15 cellular contexts compared by ENCODE assay signal in genomic region chr4:1826531-1827350, GRCh38. TPM values are rescaled to one million over a fixed set of nuclear protein-coding genes. Genes with fewer than 3 reads are reported as not detected.
A peak's percentile ranks its signal among the peaks of the same experiment; 100 is the strongest.
DNase-seq lines count a peak whose midpoint lies in the region; ATAC-seq and TF ChIP-seq lines count a peak whose summit lies in the region.
"Had no signal": no experiment of that assay in that cellular context is flagged by ENCODE, and none has a peak within 500 bp of the region (broad histone marks: within the 10 kb centered on the region; RNA-seq: fewer than 3 reads in every experiment).

No MANE protein-coding gene starts in this region.

- no peak overlapping the region for H3K4me3 ChIP-seq in osteoblast (ENCODE audit: insufficient read depth, low read length)
- H3K4me3 ChIP-seq: A549 had no signal

- H2BK12ac ChIP-seq in H9 (ENCODE audit: insufficient read length, low read depth, low read length) = no peak overlapping the region

- no peak overlapping the region; the same call in 1 of the 2 replicates for H3K14ac ChIP-seq in H9 (ENCODE audit: insufficient read depth, low read length)

- H3K79me1 ChIP-seq in H9 (ENCODE audit: insufficient read depth, low read depth, low read length, poor library complexity, severe bottlenecking) = no peaks in the 10 kb centered on the region

- H2AK5ac ChIP-seq in H9 (ENCODE audit: insufficient read length, low read length) = no peak overlapping the region

- TF ChIP-seq CTCF in H9 (conservative IDR thresholded peaks at IDR 0.05) (no peak), glutamatergic neuron (IDR thresholded peaks at IDR 0.05; ENCODE audit: partially characterized antibody, unreplicated experiment) (no peak), osteoblast (IDR thresholded peaks at IDR 0.05; ENCODE audit: extremely low read depth, low read depth, low read length) (no peak)

- H2BK5ac ChIP-seq in H9 (ENCODE audit: insufficient read length, low read length) = no peak overlapping the region

- H3K4me2 ChIP-seq in H9 (ENCODE audit: insufficient read depth, insufficient read length, low read length) (no peak overlapping the region), osteoblast (ENCODE audit: insufficient read depth, low read length) (no peak overlapping the region)
- H3K4me2 ChIP-seq: A549 had no signal

- H4K5ac ChIP-seq in H9 (ENCODE audit: insufficient read length, low read depth, low read length) = no peak overlapping the region

- peaks cover 45 to 70% (median 68%) of the 10 kb centered on the region in 3 experiments for H3K36me3 Mint-ChIP-seq in H9 (ENCODE audit: insufficient read depth in 1 of 3, low read depth in 3 of 3)
- H3K36me3 Mint-ChIP-seq in glutamatergic neuron (ENCODE audit: unreplicated experiment) = peaks cover 23% of the 10 kb centered on the region
- peaks cover 27% of the 10 kb centered on the region for H3K36me3 Mint-ChIP-seq in activated CD8-positive, alpha-beta T cell treated with anti-CD3 and anti-CD28 coated beads, Interleukin-2, amount 10 ng/mL, durations not matched to agents 7 days and 5 days (ENCODE audit: low read depth)
- peaks cover 23% of the 10 kb centered on the region for H3K36me3 Mint-ChIP-seq in activated CD4-positive, alpha-beta T cell treated with anti-CD3 and anti-CD28 coated beads, Interleukin-2, amount 10 ng/mL, durations not matched to agents 7 days and 5 days (ENCODE audit: low read depth)

- no peak overlapping the region for H3K18ac ChIP-seq in H9 (ENCODE audit: insufficient read length, low read depth, low read length)

- DNase-seq in H9 (peak; percentile 21), glutamatergic neuron (no peak), osteoblast (ENCODE audit: insufficient read length, low spot score, missing footprints) (peak; percentile 71)
- no peak for DNase-seq in activated CD8-positive, alpha-beta T cell treated with anti-CD3 and anti-CD28 coated beads, Interleukin-2, amount 10 ng/mL, durations not matched to agents 7 days and 5 days
- DNase-seq in activated CD4-positive, alpha-beta T cell treated with anti-CD3 and anti-CD28 coated beads, Interleukin-2, amount 10 ng/mL, durations not matched to agents 7 days and 5 days = no peak
- DNase-seq: Calu3; CD4-positive, alpha-beta memory T cell; NCI-H1105; NCI-H1694; NCI-H2081 treated with DMSO at 0.1 percent for 48 hours had no signal

- H3K4me1 ChIP-seq in H9 (ENCODE audit: insufficient read depth, low read length) (no peaks in the 10 kb centered on the region), osteoblast (ENCODE audit: insufficient read depth, low read length) (no peaks in the 10 kb centered on the region)
- H3K4me1 ChIP-seq: A549 had no signal

- H4K91ac ChIP-seq in H9 (ENCODE audit: insufficient read length, low read depth, low read length) = no peak overlapping the region

- no peak overlapping the region for H4K8ac ChIP-seq in H9 (replicated peaks; ENCODE audit: insufficient read length, low read depth, low read length)

- H3K27ac ChIP-seq in H9 (ENCODE audit: insufficient read length, low read depth, low read length) (no peak overlapping the region), KOPT-K1 (ENCODE audit: low read depth, low read length, poor library complexity, severe bottlenecking) (peak overlapping the region; percentile 40), osteoblast (ENCODE audit: low read depth, low read length) (no peak overlapping the region)
- H3K27ac ChIP-seq: A549, HL-60 had no signal

- H3K79me2 ChIP-seq in H9 (ENCODE audit: insufficient read depth, low read length) (no peaks in the 10 kb centered on the region), osteoblast (ENCODE audit: insufficient read depth, low read length) (no peaks in the 10 kb centered on the region)

- no peak overlapping the region for H2BK15ac ChIP-seq in H9 (ENCODE audit: low read depth, low read length)

- peak overlapping the region in 2 of 3 experiments; percentile 29; a peak in 2 of 7 replicates for H3K27ac Mint-ChIP-seq in H9
- H3K27ac Mint-ChIP-seq in glutamatergic neuron (ENCODE audit: unreplicated experiment) = peak overlapping the region; percentile 77
- H3K27ac Mint-ChIP-seq in activated CD8-positive, alpha-beta T cell treated with anti-CD3 and anti-CD28 coated beads, Interleukin-2, amount 10 ng/mL, durations not matched to agents 7 days and 5 days = no peak overlapping the region
- no peak overlapping the region for H3K27ac Mint-ChIP-seq in activated CD4-positive, alpha-beta T cell treated with anti-CD3 and anti-CD28 coated beads, Interleukin-2, amount 10 ng/mL, durations not matched to agents 7 days and 5 days

- no CpG with 5 or more reads among the region's 30 CpGs for WGBS in H9 (ENCODE audit: extremely low coverage, insufficient read length, low lambda C conversion rate)

- no peak overlapping the region for H3K23ac ChIP-seq in H9 (ENCODE audit: insufficient read length, low read depth, low read length)

- H3T11ph ChIP-seq in H9 (ENCODE audit: low read length) = no peak overlapping the region

- no peak overlapping the region for H3K4ac ChIP-seq in H9 (ENCODE audit: low read depth, low read length)

- CTCF ChIA-PET in activated CD8-positive, alpha-beta T cell treated with anti-CD3 and anti-CD28 coated beads, Interleukin-2, amount 10 ng/mL, durations not matched to agents 7 days and 5 days (lab: Charles Lee) = no interaction called here
- CTCF ChIA-PET in activated CD4-positive, alpha-beta T cell treated with anti-CD3 and anti-CD28 coated beads, Interleukin-2, amount 10 ng/mL, durations not matched to agents 7 days and 5 days (lab: Charles Lee) = no interaction called here

- H3K4me3 Mint-ChIP-seq in H9 (no peak overlapping the region), glutamatergic neuron (ENCODE audit: unreplicated experiment) (no peak overlapping the region)
- no peak overlapping the region for H3K4me3 Mint-ChIP-seq in activated CD8-positive, alpha-beta T cell treated with anti-CD3 and anti-CD28 coated beads, Interleukin-2, amount 10 ng/mL, durations not matched to agents 7 days and 5 days
- H3K4me3 Mint-ChIP-seq in activated CD4-positive, alpha-beta T cell treated with anti-CD3 and anti-CD28 coated beads, Interleukin-2, amount 10 ng/mL, durations not matched to agents 7 days and 5 days = no peak overlapping the region
- H3K4me3 Mint-ChIP-seq: CD4-positive, alpha-beta memory T cell had no signal

- H4K20me1 ChIP-seq in H9 (ENCODE audit: control insufficient read depth, insufficient read depth, insufficient read length) (no peaks in the 10 kb centered on the region), osteoblast (ENCODE audit: insufficient read depth, low read length) (peaks cover 3% of the 10 kb centered on the region)

- H3K56ac ChIP-seq in H9 (ENCODE audit: insufficient read length, low read depth, low read length) = no peak overlapping the region

- H3K9ac ChIP-seq in H9 (ENCODE audit: extremely low read depth, insufficient read length, low read length) = no peak overlapping the region

- H3K23me2 ChIP-seq in H9 (ENCODE audit: insufficient read length, low read depth, low read length, poor library complexity, severe bottlenecking) = no peaks in the 10 kb centered on the region

- H2BK20ac ChIP-seq in H9 (ENCODE audit: low read depth, low read length, poor library complexity, severe bottlenecking) = no peak overlapping the region

- POLR2A ChIA-PET in activated CD8-positive, alpha-beta T cell treated with anti-CD3 and anti-CD28 coated beads, Interleukin-2, amount 10 ng/mL, durations not matched to agents 7 days and 5 days (lab: Charles Lee) = no interaction called here
- POLR2A ChIA-PET in activated CD4-positive, alpha-beta T cell treated with anti-CD3 and anti-CD28 coated beads, Interleukin-2, amount 10 ng/mL, durations not matched to agents 7 days and 5 days (lab: Charles Lee) = no interaction called here

- H2BK120ac ChIP-seq in H9 (ENCODE audit: low read depth, low read length, poor library complexity, severe bottlenecking) = no peak overlapping the region

- H3K4me1 Mint-ChIP-seq in H9 = peaks cover 9 to 10% of the 10 kb centered on the region in 2 experiments
- peaks cover 8% of the 10 kb centered on the region for H3K4me1 Mint-ChIP-seq in glutamatergic neuron (ENCODE audit: low read depth, unreplicated experiment)
- peaks cover 10% of the 10 kb centered on the region for H3K4me1 Mint-ChIP-seq in activated CD8-positive, alpha-beta T cell treated with anti-CD3 and anti-CD28 coated beads, Interleukin-2, amount 10 ng/mL, durations not matched to agents 7 days and 5 days (ENCODE audit: low read depth)
- peaks cover 4% of the 10 kb centered on the region for H3K4me1 Mint-ChIP-seq in activated CD4-positive, alpha-beta T cell treated with anti-CD3 and anti-CD28 coated beads, Interleukin-2, amount 10 ng/mL, durations not matched to agents 7 days and 5 days

- ATAC-seq in GM19395 (IDR thresholded peaks at IDR 0.05; ENCODE audit: unreplicated experiment) = no peak
- no peak for ATAC-seq in activated CD8-positive, alpha-beta T cell treated with anti-CD3 and anti-CD28 coated beads, Interleukin-2, amount 10 ng/mL, durations not matched to agents 7 days and 5 days
- ATAC-seq: Right ventricle myocardium inferior had no signal

- H3K27me3 ChIP-seq in H9 (ENCODE audit: insufficient read depth, low read length) (no peaks in the 10 kb centered on the region), osteoblast (ENCODE audit: insufficient read depth, low read length) (no peaks in the 10 kb centered on the region)

- H2AFZ ChIP-seq in H9 (ENCODE audit: low read length) (no peak overlapping the region), osteoblast (ENCODE audit: low read length) (no peak overlapping the region)

- H3K36me3 ChIP-seq in KOPT-K1 (ENCODE audit: insufficient read depth, low read length) (peaks cover 60% of the 10 kb centered on the region), osteoblast (ENCODE audit: insufficient read depth, low read length) (peaks cover 45% of the 10 kb centered on the region)

- H3K27me3 Mint-ChIP-seq in H9 (ENCODE audit: low read depth) (peaks cover 6% of the 10 kb centered on the region), glutamatergic neuron (ENCODE audit: unreplicated experiment) (peaks cover 1% of the 10 kb centered on the region)
- no peaks in the 10 kb centered on the region for H3K27me3 Mint-ChIP-seq in activated CD8-positive, alpha-beta T cell treated with anti-CD3 and anti-CD28 coated beads, Interleukin-2, amount 10 ng/mL, durations not matched to agents 7 days and 5 days (ENCODE audit: low read depth)
- H3K27me3 Mint-ChIP-seq in activated CD4-positive, alpha-beta T cell treated with anti-CD3 and anti-CD28 coated beads, Interleukin-2, amount 10 ng/mL, durations not matched to agents 7 days and 5 days = no peaks in the 10 kb centered on the region
- H3K27me3 Mint-ChIP-seq: CD4-positive, alpha-beta memory T cell had no signal

- H3K9me3 Mint-ChIP-seq in H9 (peaks cover 9 to 11% of the 10 kb centered on the region in 2 experiments), glutamatergic neuron (ENCODE audit: unreplicated experiment) (peaks cover 10% of the 10 kb centered on the region)
- H3K9me3 Mint-ChIP-seq in activated CD8-positive, alpha-beta T cell treated with anti-CD3 and anti-CD28 coated beads, Interleukin-2, amount 10 ng/mL, durations not matched to agents 7 days and 5 days (ENCODE audit: insufficient read depth) = no peaks in the 10 kb centered on the region
- no peaks in the 10 kb centered on the region for H3K9me3 Mint-ChIP-seq in activated CD4-positive, alpha-beta T cell treated with anti-CD3 and anti-CD28 coated beads, Interleukin-2, amount 10 ng/mL, durations not matched to agents 7 days and 5 days
- H3K9me3 Mint-ChIP-seq: CD4-positive, alpha-beta memory T cell had no signal

- H3K9me3 ChIP-seq in H9 (ENCODE audit: control insufficient read depth, low read depth, low read length) (no peaks in the 10 kb centered on the region), KOPT-K1 (ENCODE audit: insufficient read depth, low read length, poor library complexity, severe bottlenecking) (no peaks in the 10 kb centered on the region), osteoblast (ENCODE audit: low read depth, low read length) (no peaks in the 10 kb centered on the region)
- H3K9me3 ChIP-seq: A549 had no signal

RNA-seq across cellular contexts. Expression of gene LETM1, which starts 29.2 kb away (rescaled TPM):
- total RNA-seq in H9 (2021) = 41.3 and 43.4 TPM in 2 replicates
- 48.5 TPM for total RNA-seq in glutamatergic neuron (ENCODE audit: unreplicated experiment)
- total RNA-seq in osteoblast = 68.4 and 75.3 TPM in 2 replicates
- 10 to 100 TPM; 56.6 to 58.9 TPM for total RNA-seq in activated CD8-positive, alpha-beta T cell treated with anti-CD3 and anti-CD28 coated beads, Interleukin-2, amount 10 ng/mL, durations not matched to agents 7 days and 5 days
- 10 to 100 TPM; 40.7 to 49.5 TPM for total RNA-seq in activated CD4-positive, alpha-beta T cell treated with anti-CD3 and anti-CD28 coated beads, Interleukin-2, amount 10 ng/mL, durations not matched to agents 7 days and 5 days

RNA-seq across cellular contexts. Expression of gene FGFR3, which starts 33.6 kb away (rescaled TPM):
- total RNA-seq in H9 (2021) = 75.7 and 81.2 TPM in 2 replicates
- total RNA-seq in glutamatergic neuron (ENCODE audit: unreplicated experiment) = 11.3 TPM
- total RNA-seq in osteoblast = 0.29 and 0.36 TPM in 2 replicates
- total RNA-seq in activated CD8-positive, alpha-beta T cell treated with anti-CD3 and anti-CD28 coated beads, Interleukin-2, amount 10 ng/mL, durations not matched to agents 7 days and 5 days = under 1 TPM; 0.34 to 0.37 TPM
- total RNA-seq in activated CD4-positive, alpha-beta T cell treated with anti-CD3 and anti-CD28 coated beads, Interleukin-2, amount 10 ng/mL, durations not matched to agents 7 days and 5 days = under 1 TPM; 0.25 to 0.27 TPM

RNA-seq across cellular contexts. Expression of gene NSD2, which starts 44.5 kb away (rescaled TPM):
- total RNA-seq in H9 (2021) (123 and 136 TPM in 2 replicates), glutamatergic neuron (ENCODE audit: unreplicated experiment) (138 TPM), osteoblast (53.0 and 58.6 TPM in 2 replicates)
- total RNA-seq in activated CD8-positive, alpha-beta T cell treated with anti-CD3 and anti-CD28 coated beads, Interleukin-2, amount 10 ng/mL, durations not matched to agents 7 days and 5 days = 100 to 1,000 TPM; 287 to 290 TPM
- total RNA-seq in activated CD4-positive, alpha-beta T cell treated with anti-CD3 and anti-CD28 coated beads, Interleukin-2, amount 10 ng/mL, durations not matched to agents 7 days and 5 days = 100 to 1,000 TPM; 248 to 271 TPM

Comparison
In these comparisons a context has a peak if more than half of its experiments do, and no peak if none do; other contexts are left out.
1. DNase-seq: peak in H9 (single experiment) and osteoblast (single experiment); none in glutamatergic neuron (single experiment), activated CD8-positive, alpha-beta T cell treated with anti-CD3 and anti-CD28 coated beads, Interleukin-2, amount 10 ng/mL, durations not matched to agents 7 days and 5 days (single experiment) and activated CD4-positive, alpha-beta T cell treated with anti-CD3 and anti-CD28 coated beads, Interleukin-2, amount 10 ng/mL, durations not matched to agents 7 days and 5 days (single experiment).
2. H3K27ac Mint-ChIP-seq: peak in H9 (2 of 3) and glutamatergic neuron (single experiment); none in activated CD8-positive, alpha-beta T cell treated with anti-CD3 and anti-CD28 coated beads, Interleukin-2, amount 10 ng/mL, durations not matched to agents 7 days and 5 days (single experiment) and activated CD4-positive, alpha-beta T cell treated with anti-CD3 and anti-CD28 coated beads, Interleukin-2, amount 10 ng/mL, durations not matched to agents 7 days and 5 days (single experiment).